ENCODE assay signal across 8 cellular contexts in genomic region chr19:55339225-55340143, GRCh38.
A peak's percentile ranks its signal among the peaks of the same experiment; 100 is the strongest.
DNase-seq lines count a peak whose midpoint lies in the region; ATAC-seq and TF ChIP-seq lines count a peak whose summit lies in the region.

Gene KMT5C, plus strand, starts transcription at chr19:55339876. Its CDS starts 2,061 bp downstream, at chr19:55341937.

- peak; percentile 100 for DNase-seq in AG09319 (ENCODE audit: extremely low read depth, low read depth)
- peak; percentile 100 for DNase-seq in NCI-H446 (lab: John Stamatoyannopoulos, UW)
- DNase-seq in activated CD4-positive, CD25-positive, alpha-beta regulatory T cell treated with anti-CD3 and anti-CD28 coated beads, Interleukin-2, amount 50 U/mL, for 16 hours (ENCODE audit: low read depth, low spot score): peak; percentile 100
- peak; percentile 99 to 100 for DNase-seq in central memory CD8-positive, alpha-beta T cell (ENCODE audit: low spot score in 2 of 2)
- DNase-seq in iris pigment epithelial cell (ENCODE audit: low read depth): peak; percentile 100
- peak; percentile 100 for DNase-seq in stimulated activated CD4-positive, alpha-beta T cell treated with anti-CD3 and anti-CD28 coated beads, Interleukin-12 subunit alpha, Interleukin-12 subunit beta, amount 100 ng/mL, for 24 hours (ENCODE audit: low read depth in 2 of 2)

- peaks cover 33% of the 10 kb centered on the region for H3K36me3 Mint-ChIP-seq in central memory CD8-positive, alpha-beta T cell (ENCODE audit: insufficient read depth)

- H3K4me1 Mint-ChIP-seq in central memory CD8-positive, alpha-beta T cell: peaks cover 33% of the 10 kb centered on the region

- H3K9me3 Mint-ChIP-seq in central memory CD8-positive, alpha-beta T cell: no peaks in the 10 kb centered on the region

- H3K4me3 Mint-ChIP-seq in central memory CD8-positive, alpha-beta T cell: peak within 1 kb of the TSS; percentile 78

- H3K27ac Mint-ChIP-seq in central memory CD8-positive, alpha-beta T cell (ENCODE audit: low read depth): peak within 1 kb of the TSS; percentile 99

- peaks cover 29% of the 10 kb centered on the region for H3K27me3 Mint-ChIP-seq in central memory CD8-positive, alpha-beta T cell

- peak; percentile 82 for ATAC-seq in GM19025 (IDR thresholded peaks at IDR 0.05; ENCODE audit: low read depth, unreplicated experiment)
- peak; percentile 73 for ATAC-seq in HG03342 (IDR thresholded peaks at IDR 0.05; ENCODE audit: unreplicated experiment)
- peak; percentile 77 for ATAC-seq in central memory CD8-positive, alpha-beta T cell (replicated peaks; ENCODE audit: extremely low read depth, poor library complexity, severe bottlenecking)

- peak; percentile 37 for TF ChIP-seq CTCF in AG09319 (IDR thresholded peaks at IDR 0.05; ENCODE audit: low read depth, low read length)

Comparison
In these comparisons a context has a peak if more than half of its experiments do, and no peak if none do; other contexts are left out.
1. Peak in every context shown above with its lines: DNase-seq and ATAC-seq.